In genomic region chr9:134536101-134536900, GRCh38 we compare ENCODE assay signal across 16 cellular contexts.
DNase-seq lines count a peak whose midpoint lies in the region; ATAC-seq and TF ChIP-seq lines count a peak whose summit lies in the region.
"Had no signal": no experiment of that assay in that cellular context is flagged by ENCODE, and none has a peak within 500 bp of the region (broad histone marks: within the 10 kb centered on the region; RNA-seq: fewer than 3 reads in every experiment).

No MANE protein-coding gene starts in this region.

- CTCF ChIA-PET in HEK293T (lab: Yijun Ruan, JAX) = no interaction called here

- H3K4me1 ChIP-seq in osteoblast (ENCODE audit: insufficient read depth, low read length) = peaks cover 35% of the 10 kb centered on the region

- H3K27me3 ChIP-seq in osteoblast (ENCODE audit: insufficient read depth, low read length) = no peaks in the 10 kb centered on the region

- H3K27ac ChIP-seq in osteoblast (ENCODE audit: low read depth, low read length) = peak overlapping the region; percentile 53
- H3K27ac ChIP-seq: prostate gland had no signal

- peak overlapping the region; percentile 78 for H3K4me2 ChIP-seq in osteoblast (ENCODE audit: insufficient read depth, low read length)

- ATAC-seq in left colon (no peak), HG03432 (IDR thresholded peaks at IDR 0.05; ENCODE audit: unreplicated experiment) (no peak), HG02840 (IDR thresholded peaks at IDR 0.05; ENCODE audit: low FRiP score, unreplicated experiment) (no peak)
- ATAC-seq: activated naive CD8-positive, alpha-beta T cell treated with anti-CD3 and anti-CD28 coated beads, Interleukin-2, amount 50 U/mL, for 24 hours had no signal

- DNase-seq in EH (ENCODE audit: low read depth) (peak; percentile 88), NCI-H226 (peak; percentile 38), ecto neural progenitor cell (ENCODE audit: low spot score) (peak; percentile 41), osteoblast (ENCODE audit: insufficient read length, low spot score, missing footprints) (peak; percentile 98), HEK293T (ENCODE audit: extremely low spot score) (no peak), left colon (no peak)
- DNase-seq: activated naive CD8-positive, alpha-beta T cell treated with anti-CD3 and anti-CD28 coated beads, Interleukin-2, amount 50 U/mL, for 24 hours; CD4-positive, CD25-positive, alpha-beta regulatory T cell; effector CD4-positive, alpha-beta T cell; NCI-H2171; OCI-M1; stomach; T-helper 2 cell had no signal

- H2AFZ ChIP-seq in osteoblast (ENCODE audit: low read length) = no peak overlapping the region

- intact Hi-C loops in left colon (cut with DNase I, micrococcal nuclease) = no loop called here

- no peaks in the 10 kb centered on the region for H3K9me3 ChIP-seq in osteoblast (ENCODE audit: low read depth, low read length)
- H3K9me3 ChIP-seq: prostate gland had no signal

- no peaks in the 10 kb centered on the region for H3K79me2 ChIP-seq in osteoblast (ENCODE audit: insufficient read depth, low read length)

- no peak for TF ChIP-seq CTCF in osteoblast (IDR thresholded peaks at IDR 0.05; ENCODE audit: extremely low read depth, low read depth, low read length)

- H3K36me3 ChIP-seq in osteoblast (ENCODE audit: insufficient read depth, low read length) = no peaks in the 10 kb centered on the region
- H3K36me3 ChIP-seq: prostate gland, stomach had no signal

- peak overlapping the region; percentile 46 for H3K4me3 ChIP-seq in osteoblast (ENCODE audit: insufficient read depth, low read length)
- H3K4me3 ChIP-seq: prostate gland, stomach had no signal

- POLR2A ChIA-PET in HEK293T (lab: Yijun Ruan, JAX) = no interaction called here

- no peaks in the 10 kb centered on the region for H4K20me1 ChIP-seq in osteoblast (ENCODE audit: insufficient read depth, low read length)

TF ChIP-seq in HEK293T, 16 proteins besides CTCF, POLR2A, EP300 and RAD21:
- no peak for TF ChIP-seq ARNT (IDR thresholded peaks at IDR 0.05)
- no peak for TF ChIP-seq NFRKB (IDR thresholded peaks at IDR 0.05)

Comparison
In these comparisons a context has a peak if more than half of its experiments do, and no peak if none do; other contexts are left out.
1. DNase-seq: peak in EH (single experiment), NCI-H226 (single experiment), ecto neural progenitor cell (single experiment) and osteoblast (single experiment); none in HEK293T (single experiment) and left colon (0 of 2).